Comparison of ENCODE assay signal across 1 cellular context in the genomic region with DNA sequence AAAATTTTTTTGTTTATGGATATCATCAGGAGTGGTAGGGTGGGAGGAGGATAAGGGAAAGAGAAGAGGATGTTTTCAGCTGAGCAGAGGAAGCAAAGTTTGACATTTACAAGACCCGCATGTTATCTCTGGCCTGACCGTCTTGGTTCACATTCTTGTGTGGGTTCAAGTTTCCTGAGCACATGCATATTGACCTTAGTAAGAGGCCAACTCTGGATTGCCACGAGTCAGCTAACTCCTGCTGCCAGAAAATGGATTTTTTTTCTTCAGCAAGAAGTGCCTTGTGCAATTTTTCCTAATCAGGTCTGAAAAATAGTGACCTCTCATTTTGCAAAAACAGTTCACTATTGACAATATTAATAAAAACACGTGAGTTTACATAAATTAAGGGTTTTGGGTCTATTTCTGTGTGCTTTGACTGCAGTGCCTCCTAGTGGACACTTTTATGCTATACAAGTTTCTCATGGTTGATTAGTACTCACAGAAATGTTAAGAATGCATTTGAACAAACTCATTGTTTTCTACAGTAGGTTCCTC.
TF ChIP-seq lines count a peak whose summit lies in the region.

No MANE protein-coding gene starts in this region.

TF ChIP-seq in GM12878, 131 proteins besides CTCF, POLR2A, EP300 and RAD21:
- TF ChIP-seq SMC3 (IDR thresholded peaks at IDR 0.05; ENCODE audit: borderline replicate concordance, low read length) (peak; percentile 51; the same call in 1 of the 2 replicates), ZNF207 (IDR thresholded peaks at IDR 0.05; ENCODE audit: borderline replicate concordance) (no peak), KAT2A (conservative IDR thresholded peaks at IDR 0.05; ENCODE audit: control insufficient read depth, low read depth, low read length) (no peak), IKZF1 (conservative IDR thresholded peaks at IDR 0.05) (no peak)
- TF ChIP-seq, protein P1, sequence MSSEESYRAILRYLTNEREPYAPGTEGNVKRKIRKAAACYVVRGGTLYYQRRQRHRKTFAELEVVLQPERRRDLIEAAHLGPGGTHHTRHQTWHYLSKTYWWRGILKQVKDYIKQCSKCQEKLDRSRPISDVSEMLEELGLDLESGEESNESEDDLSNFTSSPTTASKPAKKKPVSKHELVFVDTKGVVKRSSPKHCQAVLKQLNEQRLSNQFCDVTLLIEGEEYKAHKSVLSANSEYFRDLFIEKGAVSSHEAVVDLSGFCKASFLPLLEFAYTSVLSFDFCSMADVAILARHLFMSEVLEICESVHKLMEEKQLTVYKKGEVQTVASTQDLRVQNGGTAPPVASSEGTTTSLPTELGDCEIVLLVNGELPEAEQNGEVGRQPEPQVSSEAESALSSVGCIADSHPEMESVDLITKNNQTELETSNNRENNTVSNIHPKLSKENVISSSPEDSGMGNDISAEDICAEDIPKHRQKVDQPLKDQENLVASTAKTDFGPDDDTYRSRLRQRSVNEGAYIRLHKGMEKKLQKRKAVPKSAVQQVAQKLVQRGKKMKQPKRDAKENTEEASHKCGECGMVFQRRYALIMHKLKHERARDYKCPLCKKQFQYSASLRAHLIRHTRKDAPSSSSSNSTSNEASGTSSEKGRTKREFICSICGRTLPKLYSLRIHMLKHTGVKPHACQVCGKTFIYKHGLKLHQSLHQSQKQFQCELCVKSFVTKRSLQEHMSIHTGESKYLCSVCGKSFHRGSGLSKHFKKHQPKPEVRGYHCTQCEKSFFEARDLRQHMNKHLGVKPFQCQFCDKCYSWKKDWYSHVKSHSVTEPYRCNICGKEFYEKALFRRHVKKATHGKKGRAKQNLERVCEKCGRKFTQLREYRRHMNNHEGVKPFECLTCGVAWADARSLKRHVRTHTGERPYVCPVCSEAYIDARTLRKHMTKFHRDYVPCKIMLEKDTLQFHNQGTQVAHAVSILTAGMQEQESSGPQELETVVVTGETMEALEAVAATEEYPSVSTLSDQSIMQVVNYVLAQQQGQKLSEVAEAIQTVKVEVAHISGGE (CRISPR knock-in tag; IDR thresholded peaks at IDR 0.05), result no peak
TF ChIP-seq in GM12878: peak in this region for 1.
